In the genomic region with DNA sequence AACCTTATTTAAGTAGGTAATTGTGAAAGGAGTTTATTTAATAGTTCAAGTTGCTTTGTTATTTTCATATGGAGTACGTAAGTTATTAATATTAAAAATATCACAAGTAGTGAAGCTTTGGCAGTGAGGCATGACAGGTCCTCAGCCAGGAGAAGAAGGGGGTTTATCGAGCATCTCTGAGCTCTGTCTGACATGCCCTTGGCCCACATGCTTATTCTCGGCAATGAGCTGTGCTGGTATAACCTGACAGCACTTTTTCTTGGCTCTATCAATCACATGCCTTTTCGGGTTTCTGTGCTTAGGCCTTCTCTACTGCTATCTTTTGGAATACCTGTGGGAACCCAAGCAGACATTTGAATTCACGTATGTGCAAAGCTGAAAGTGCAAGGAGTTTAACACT, we compare ENCODE assay signal across 24 cellular contexts.
"Had no signal": no experiment of that assay in that cellular context is flagged by ENCODE, and none has a peak within 500 bp of the region (broad histone marks: within the 10 kb centered on the region; RNA-seq: fewer than 3 reads in every experiment).

No MANE protein-coding gene starts in this region.

- H3K9me3 ChIP-seq: ovary, psoas muscle, sigmoid colon, stomach, thoracic aorta, thyroid gland, tibial nerve, upper lobe of left lung, vagina had no signal

- H3K27ac ChIP-seq: neural progenitor cell, ovary, parathyroid adenoma, psoas muscle, right lobe of liver, sigmoid colon, stomach, thoracic aorta, thyroid gland, tibial nerve, upper lobe of left lung, vagina had no signal

- H3K4me3 ChIP-seq: neural progenitor cell, ovary, psoas muscle, right lobe of liver, sigmoid colon, stomach, thoracic aorta, thyroid gland, tibial nerve, upper lobe of left lung, vagina had no signal

- H3K4me1 ChIP-seq: parathyroid adenoma, psoas muscle, right lobe of liver, stomach, thyroid gland, upper lobe of left lung, vagina had no signal

- ATAC-seq: natural killer cell; psoas muscle; right lobe of liver; stimulated activated effector memory CD8-positive, alpha-beta T cell treated with anti-CD3 and anti-CD28 coated beads, Interleukin-12 subunit alpha, Interleukin-12 subunit beta, amount 100 ng/mL, for 72 hours; stimulated activated naive B cell treated with anti-CD40 and anti-IgM and Interleukin-4, amounts not matched to agents 10 μg/mL and 1 μg/mL and 100 μg/mL, for 72 hours had no signal

- H3K27me3 ChIP-seq: neural progenitor cell, right lobe of liver, sigmoid colon, stomach, thyroid gland, tibial nerve, upper lobe of left lung, vagina had no signal

- DNase-seq: natural killer cell; occipital lobe; ovary; posterior cingulate gyrus; psoas muscle; right lobe of liver; sigmoid colon; small intestine; stimulated activated CD4-positive, alpha-beta T cell treated with anti-CD3 and anti-CD28 coated beads, Interleukin-15, amount 100 ng/mL, for 24 hours; stimulated activated CD4-positive, alpha-beta T cell treated with anti-CD3 and anti-CD28 coated beads, Interleukin-2, amount 100 ng/mL, for 24 hours; stimulated activated CD4-positive, alpha-beta T cell treated with anti-CD3 and anti-CD28 coated beads, Interleukin-2, amount 100 ng/mL, for 48 hours; stimulated activated CD4-positive, alpha-beta T cell treated with anti-CD3 and anti-CD28 coated beads, Interleukin-4, amount 100 ng/mL, for 24 hours; stimulated activated naive B cell treated with anti-CD40 and anti-IgM and Interleukin-4, amounts not matched to agents 10 μg/mL and 1 μg/mL and 100 μg/mL, for 72 hours; stimulated activated naive CD4-positive, alpha-beta T cell treated with Interleukin-2 at 50 U/mL for 16 hours; stomach; thyroid gland; trophoblast cell; upper lobe of left lung had no signal
